ENCODE assay signal across 9 cellular contexts in the genomic region with DNA sequence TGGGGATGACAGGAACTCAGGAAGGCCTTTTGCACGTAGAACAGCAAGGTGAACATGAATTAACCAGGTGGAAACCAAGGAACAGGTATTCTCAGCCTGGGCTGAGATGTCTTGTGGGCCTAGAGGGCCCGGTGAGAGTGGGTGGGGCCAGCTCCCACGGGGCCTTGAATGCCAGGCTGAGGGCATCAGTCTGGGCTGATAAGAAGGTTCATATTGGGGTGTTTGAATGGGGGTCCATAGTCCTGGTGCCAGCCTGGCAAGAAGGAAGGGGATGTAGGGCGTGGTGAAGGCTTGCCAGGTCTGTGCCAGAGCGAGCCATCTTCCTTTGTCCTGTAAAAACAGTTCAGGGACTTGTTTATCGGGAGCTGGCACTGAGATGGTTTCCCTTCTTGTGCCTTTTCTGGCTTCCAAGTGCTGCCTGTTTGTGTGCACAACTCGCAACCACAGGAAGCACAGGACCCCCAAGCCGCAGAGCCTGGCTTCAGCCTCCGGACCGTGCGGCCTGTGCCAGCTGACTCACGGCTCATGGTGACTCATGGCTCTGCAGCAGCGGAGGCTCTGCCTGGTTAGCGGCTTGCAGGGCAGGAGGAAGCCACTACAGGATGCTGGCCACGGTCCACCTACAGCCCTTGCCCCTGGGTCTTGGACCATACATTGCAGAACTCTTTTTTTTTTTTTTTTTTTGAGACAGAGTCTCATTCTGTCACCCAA. TPM values are rescaled to one million over a fixed set of nuclear protein-coding genes. Genes with fewer than 3 reads are reported as not detected.
DNase-seq lines count a peak whose midpoint lies in the region; ATAC-seq and TF ChIP-seq lines count a peak whose summit lies in the region.
"Had no signal": no experiment of that assay in that cellular context is flagged by ENCODE, and none has a peak within 500 bp of the region (broad histone marks: within the 10 kb centered on the region; RNA-seq: fewer than 3 reads in every experiment).

No MANE protein-coding gene starts in this region.

- H3K36me3 Mint-ChIP-seq in activated naive CD8-positive, alpha-beta T cell: peaks cover 2% of the 10 kb centered on the region

- intact Hi-C loops in posterior cingulate gyrus (cut with DNase I) (loop anchor here (5.0 to 10.0 kb wide), 3 partner anchors 34 to 476 kb away; a partner anchor contains a TSS), aorta (cut with DNase I) (loop anchor here (5.0 to 10.0 kb wide), 3 partner anchors 34 to 94 kb away; a partner anchor contains a TSS)

- peaks cover 58% of the 10 kb centered on the region for H3K4me1 Mint-ChIP-seq in activated naive CD8-positive, alpha-beta T cell (ENCODE audit: low read depth)

- peak; percentile 69 for ATAC-seq in aorta (ENCODE audit: low FRiP score)
- ATAC-seq in GM18873 (IDR thresholded peaks at IDR 0.05; ENCODE audit: low FRiP score, unreplicated experiment): no peak

- H3K4me3 Mint-ChIP-seq in activated naive CD8-positive, alpha-beta T cell: peak overlapping the region; percentile 87

- TF ChIP-seq CTCF in RWPE1 (conservative IDR thresholded peaks at IDR 0.05; ENCODE audit: low read depth): no peak

- H3K27ac ChIP-seq in RWPE1 (peak overlapping the region; percentile 94), aorta (ENCODE audit: low read depth in 1 of 2, low read length in 2 of 2) (peak overlapping the region; percentile 71 to 82)
- H3K27ac ChIP-seq: VCaP had no signal

- no peak overlapping the region for H3K4me3 ChIP-seq in aorta (ENCODE audit: low read length in 2 of 2)
- H3K4me3 ChIP-seq in HAP-1: no peak overlapping the region

- POLR2A ChIA-PET in RWPE1 (lab: Yijun Ruan, JAX; ENCODE audit: low non-redundant PET): interaction anchor here (0.6 kb wide), 1 partner anchor 51 kb away, joined by 6 read pairs; no protein-coding TSS in a partner anchor

- H3K36me3 ChIP-seq in aorta (ENCODE audit: control insufficient read depth in 1 of 2, insufficient read depth in 2 of 2, low read length in 1 of 2) (no peaks in the 10 kb centered on the region), HAP-1 (replicated peaks) (no peaks in the 10 kb centered on the region; the same call in 1 of the 2 replicates)

- no peaks in the 10 kb centered on the region for H3K9me3 Mint-ChIP-seq in activated naive CD8-positive, alpha-beta T cell (ENCODE audit: low read depth)

- 1 to 6% methylated on average over 15 of the region's 15 CpGs for WGBS in aorta, 2 donors

- H3K27me3 ChIP-seq in aorta (ENCODE audit: control insufficient read depth in 1 of 2, insufficient read depth in 2 of 2, low read length in 1 of 2): no peaks in the 10 kb centered on the region
- no peaks in the 10 kb centered on the region for H3K27me3 ChIP-seq in HAP-1 (ENCODE audit: low read depth)

- H3K4me1 ChIP-seq in aorta (ENCODE audit: control insufficient read depth in 1 of 2, insufficient read depth in 2 of 2, low read length in 2 of 2) (peaks cover 2 to 8% of the 10 kb centered on the region in 2 donors), HAP-1 (peaks cover 11% of the 10 kb centered on the region)

- peak overlapping the region; percentile 83 for H3K27ac Mint-ChIP-seq in activated naive CD8-positive, alpha-beta T cell

- DNase-seq in G401 (ENCODE audit: low spot score) (peak; percentile 87), RWPE1 (ENCODE audit: low spot score) (peak; percentile 98), glomerular visceral epithelial cell (ENCODE audit: extremely low spot score) (peak; percentile 98), posterior cingulate gyrus (peak; percentile 71 to 99 (median 84)), aorta (peak; percentile 98), HAP-1 (ENCODE audit: low spot score in 2 of 2) (no peak)

- no peaks in the 10 kb centered on the region for H3K27me3 Mint-ChIP-seq in activated naive CD8-positive, alpha-beta T cell

- CTCF ChIA-PET in RWPE1 (lab: Yijun Ruan, JAX): interaction anchor here (0.5 to 3.6 kb wide), 4 partner anchors 10 to 468 kb away, joined by 4 to 22 read pairs (median 4); no protein-coding TSS in a partner anchor

- H3K9me3 ChIP-seq in aorta (ENCODE audit: control insufficient read depth, low read length): no peaks in the 10 kb centered on the region
- H3K9me3 ChIP-seq in HAP-1: no peaks in the 10 kb centered on the region

- in situ Hi-C loops in G401 (cut with HindIII; ENCODE audit: low sequenced_read_pairs) (no loop called here), HAP-1 (cut with MboI; ENCODE audit: low sequenced_read_pairs) (no loop called here)

RNA-seq across cellular contexts. Expression of a gene that starts 2.4 kb away (rescaled TPM):
- total RNA-seq in G401 (2014; rRNA removed; shearing (Covaris generic)): 31.4 and 36.7 TPM in 2 replicates
- 10 to 100 TPM; 47.7 to 50.5 TPM for total RNA-seq in aorta
- 10 to 100 TPM; 80.1 to 92.3 TPM for polyA plus RNA-seq in aorta

RNA-seq across cellular contexts. Expression of a gene that starts 35.7 kb away (rescaled TPM):
- total RNA-seq in G401 (2014; rRNA removed; shearing (Covaris generic)): 25.6 and 28.4 TPM in 2 replicates
- 10 to 100 TPM; 66.8 to 80.3 TPM for total RNA-seq in aorta
- 100 to 1,000 TPM in 1 of 2 donors, 10 to 100 TPM in 1; 46.7 to 113 TPM for polyA plus RNA-seq in aorta

RNA-seq across cellular contexts. Expression of a gene that starts 39.9 kb away (rescaled TPM):
- total RNA-seq in G401 (2014; rRNA removed; shearing (Covaris generic)): not detected in 2 replicates
- total RNA-seq in aorta: 10 to 100 TPM in 1 of 2 donors, 1 to 10 TPM in 1; 3.8 to 10.3 TPM
- 1 to 10 TPM; 2.6 to 5.0 TPM for polyA plus RNA-seq in aorta

Comparison
In these comparisons a context has a peak if more than half of its experiments do, and no peak if none do; other contexts are left out.
1. DNase-seq: peak in G401 (single experiment), RWPE1 (single experiment), glomerular visceral epithelial cell (single experiment), posterior cingulate gyrus (10 of 10) and aorta (2 of 2); none in HAP-1 (0 of 2).